ENCODE assay signal across 8 cellular contexts in the genomic region with DNA sequence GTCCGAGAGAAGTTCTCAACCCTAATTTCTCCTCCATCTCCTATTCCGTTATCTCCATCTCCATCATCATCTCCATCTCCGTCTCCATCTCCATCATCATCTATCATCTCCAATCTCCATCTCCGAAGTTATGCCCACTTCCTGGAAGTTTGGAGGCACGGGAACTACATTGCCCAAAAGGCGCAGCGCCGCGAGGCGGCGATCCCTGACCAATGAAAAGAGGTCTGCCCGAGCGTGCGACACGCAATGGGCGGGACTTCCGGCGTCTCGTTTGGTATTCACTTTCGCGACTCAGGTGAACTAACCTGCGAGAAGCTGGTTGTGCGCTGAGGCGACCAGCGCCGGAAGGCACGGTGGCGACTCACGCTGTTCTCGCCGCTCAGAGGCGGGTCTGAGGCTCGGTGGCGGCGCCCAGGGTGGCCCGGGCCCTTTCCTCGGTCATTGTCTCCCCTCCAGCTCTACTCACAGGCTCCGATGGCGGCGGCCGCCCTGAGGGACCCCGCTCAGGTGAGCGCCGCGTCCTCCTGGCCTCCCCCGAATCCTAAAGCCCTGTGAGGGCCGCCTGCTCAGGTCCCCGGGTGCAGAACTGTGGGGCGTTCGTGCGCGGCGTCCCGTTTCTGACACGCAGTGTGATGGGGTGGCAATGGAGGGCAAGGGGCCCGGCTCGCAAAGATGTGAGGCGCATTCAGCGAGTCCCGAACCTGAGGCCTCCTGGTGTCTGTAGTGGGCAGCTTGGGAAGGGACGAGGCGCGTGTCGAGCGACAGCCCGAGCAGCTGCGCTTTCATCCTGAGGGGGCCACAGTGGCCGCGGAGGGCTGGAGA. TPM values are rescaled to one million over a fixed set of nuclear protein-coding genes. Genes with fewer than 3 reads are reported as not detected.
DNase-seq lines count a peak whose midpoint lies in the region; ATAC-seq, FAIRE-seq and TF ChIP-seq lines count a peak whose summit lies in the region.
"Not testable (repeated sequence)": the region's sequence is repeated elsewhere in the genome, so short reads cannot be mapped to it uniquely, and the experiment has no call there.

TSS of gene ZNF419 (plus strand) at position 274 of the 822 bp plus-strand sequence. CDS start at position 475, 201 bp downstream.

- H3K27me3 ChIP-seq in mammary epithelial cell (ENCODE audit: insufficient read depth, low read length); small intestine (ENCODE audit: control insufficient read depth in 2 of 2, insufficient read depth in 2 of 2, low read length in 2 of 2): not testable (repeated sequence)

- TF ChIP-seq CTCF in AG04449 (IDR thresholded peaks at IDR 0.05; ENCODE audit: insufficient read depth, low read length, missing control alignments); VCaP (conservative IDR thresholded peaks at IDR 0.05): not testable (repeated sequence)
- TF ChIP-seq CTCF in mammary epithelial cell (conservative IDR thresholded peaks at IDR 0.05 in 1 of 2, IDR thresholded peaks at IDR 0.05 in 1 of 2; ENCODE audit: extremely low read depth in 1 of 2, insufficient read depth in 1 of 2, low read depth in 1 of 2, low read length in 2 of 2), result peak in 1 of 2 donors; percentile 10

- ATAC-seq in GM18870 (IDR thresholded peaks at IDR 0.05; ENCODE audit: unreplicated experiment), result peak; percentile 81
- ATAC-seq in HG03108 (IDR thresholded peaks at IDR 0.05; ENCODE audit: unreplicated experiment), result peak; percentile 94

- not testable (repeated sequence) for H4K20me1 ChIP-seq in mammary epithelial cell (ENCODE audit: insufficient read depth, low read length)

- H3K9ac ChIP-seq in mammary epithelial cell (ENCODE audit: insufficient read depth, low read length), result peak within 1 kb of the TSS; percentile 68

- POLR2A ChIA-PET in AG04449 (lab: Yijun Ruan, JAX), result not testable (repeated sequence)

- DNase-seq in AG04449 (ENCODE audit: low read depth, low spot score) (peak; percentile 23), NCI-H2196 (lab: John Stamatoyannopoulos, UW; ENCODE audit: unreplicated experiment) (peak; percentile 93), mammary epithelial cell (peak; percentile 91), iPS-NIHi7 (ENCODE audit: extremely low spot score) (peak; percentile 96), small intestine (peak; percentile 93)

- BruUV-seq in mammary epithelial cell (replicated peaks; lab: Mats Ljungman, UMichigan), result TSS peak; percentile 20

- in situ Hi-C loops in mammary epithelial cell (cut with MboI; ENCODE audit: low sequenced_read_pairs in 2 of 2), result not testable (repeated sequence)

- H3K4me1 ChIP-seq in mammary epithelial cell (ENCODE audit: insufficient read depth, low read length); small intestine (ENCODE audit: control insufficient read depth in 2 of 2, insufficient read depth in 1 of 2, low read depth in 1 of 2, low read length in 1 of 2): not testable (repeated sequence)

- not testable (repeated sequence) for FAIRE-seq in small intestine (lab: Jason Lieb, UNC)

- H3K4me3 ChIP-seq in AG04449 (ENCODE audit: low read depth, low read length) (peak within 1 kb of the TSS; percentile 96), mammary epithelial cell (replicated peaks in 1 of 3; ENCODE audit: insufficient read depth in 1 of 3, low read depth in 2 of 3, low read length in 3 of 3) (peak within 1 kb of the TSS; percentile 73 to 87 (median 76)), small intestine (ENCODE audit: low read depth in 1 of 2, low read length in 2 of 2) (peak within 1 kb of the TSS; percentile 55 to 94)

- H3K9me3 ChIP-seq in mammary epithelial cell (replicated peaks; ENCODE audit: insufficient read depth, low read length); small intestine (ENCODE audit: control insufficient read depth, low read depth): not testable (repeated sequence)

- WGBS in mammary epithelial cell (ENCODE audit: low coverage, missing lambda C conversion rate), result 13% methylated on average over 9 of the region's 69 CpGs
- 1 to 2% (median 1%) methylated on average over 53 to 59 of the region's 69 CpGs for WGBS in small intestine, 3 donors

- H3K27ac ChIP-seq in VCaP (peak within 1 kb of the TSS; percentile 95), mammary epithelial cell (ENCODE audit: insufficient read depth, low read depth, low read length) (peak within 1 kb of the TSS; percentile 59), small intestine (ENCODE audit: low read depth in 1 of 2, low read length in 1 of 2) (peak within 1 kb of the TSS; percentile 74 to 78)

- peak within 1 kb of the TSS; percentile 80 for H3K4me2 ChIP-seq in mammary epithelial cell (ENCODE audit: insufficient read depth, low read depth, low read length)

- H3K36me3 ChIP-seq in mammary epithelial cell (ENCODE audit: insufficient read depth, low read length), result peaks cover 10% of the 10 kb centered on the region
- H3K36me3 ChIP-seq in small intestine (ENCODE audit: control insufficient read depth in 2 of 2, insufficient read depth in 2 of 2, low read length in 2 of 2), result not testable (repeated sequence)

- dilution Hi-C loops in mammary epithelial cell (cut with HindIII; ENCODE audit: low sequenced_read_pairs), result not testable (repeated sequence)

- CTCF ChIA-PET in AG04449 (lab: Yijun Ruan, JAX), result interaction anchor here (0.6 kb wide), 1 partner anchor 739 kb away, joined by 4 read pairs; no protein-coding TSS in a partner anchor
- CTCF ChIA-PET in mammary epithelial cell (lab: Charles Lee; ENCODE audit: low non-redundant PET), result not testable (repeated sequence)

- peak within 1 kb of the TSS; percentile 97 for H2AFZ ChIP-seq in mammary epithelial cell (ENCODE audit: low read depth, low read length)

- peaks cover 16% of the 10 kb centered on the region for H3K79me2 ChIP-seq in mammary epithelial cell (ENCODE audit: insufficient read depth, low read length)

- intact Hi-C loops in mammary epithelial cell (cut with micrococcal nuclease), result loop anchor here (5.0 kb wide), 1 partner anchor 40 kb away; the partner anchor contains the start of gene ZNF549

RNA-seq across cellular contexts. Expression of gene ZNF419, which starts in this region (rescaled TPM):
- 10 to 100 TPM; 13.8 to 30.2 TPM for total RNA-seq in mammary epithelial cell
- polyA plus RNA-seq in mammary epithelial cell, result 6.3 TPM
- 1.0 TPM for polyA minus RNA-seq in mammary epithelial cell
- polyA plus RNA-seq in small intestine, result 1 to 10 TPM; 1.6 to 3.7 (median 2.2) TPM

Comparison
In these comparisons a context has a peak if more than half of its experiments do, and no peak if none do; other contexts are left out.
1. Peak in every context shown above with its lines: DNase-seq, ATAC-seq, H3K4me3 ChIP-seq and H3K27ac ChIP-seq.
2. DNase-seq: peak in every context shown above with its lines; median percentile 96 in iPS-NIHi7; 93 in NCI-H2196; 93 in small intestine; 91 in mammary epithelial cell; 23 in AG04449.